Comparison of ENCODE assay signal across 17 cellular contexts in the genomic region with DNA sequence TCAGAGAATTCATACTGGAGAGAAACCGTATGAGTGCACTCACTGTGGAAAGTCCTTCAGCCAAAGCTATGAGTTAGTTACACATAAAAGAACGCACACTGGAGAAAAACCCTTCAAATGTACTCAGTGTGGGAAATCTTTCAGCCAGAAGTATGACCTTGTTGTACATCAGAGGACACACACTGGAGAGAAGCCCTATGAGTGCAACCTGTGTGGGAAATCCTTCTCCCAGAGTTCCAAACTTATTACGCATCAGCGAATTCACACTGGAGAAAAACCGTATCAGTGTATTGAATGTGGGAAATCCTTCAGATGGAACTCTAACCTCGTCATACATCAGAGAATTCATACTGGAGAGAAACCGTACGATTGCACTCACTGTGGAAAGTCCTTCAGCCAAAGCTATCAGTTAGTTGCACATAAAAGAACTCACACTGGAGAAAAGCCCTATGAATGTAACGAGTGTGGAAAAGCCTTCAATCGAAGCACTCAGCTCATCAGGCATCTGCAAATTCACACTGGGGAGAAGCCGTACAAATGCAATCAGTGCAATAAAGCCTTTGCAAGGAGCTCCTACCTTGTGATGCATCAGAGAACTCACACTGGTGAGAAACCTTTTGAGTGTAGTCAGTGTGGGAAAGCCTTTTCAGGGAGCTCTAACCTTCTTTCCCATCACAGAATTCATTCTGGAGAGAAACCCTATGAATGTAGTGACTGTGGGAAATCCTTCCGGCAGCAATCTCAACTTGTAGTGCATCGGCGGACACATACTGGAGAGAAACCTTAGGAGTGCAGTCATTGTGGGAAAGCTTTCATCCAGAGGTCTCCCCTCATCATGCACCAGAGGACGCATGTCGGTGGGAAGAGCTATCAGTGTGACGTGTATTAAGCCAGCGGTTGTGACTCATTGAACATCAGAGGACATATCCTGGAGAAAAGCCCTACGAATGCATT. TPM values are rescaled to one million over a fixed set of nuclear protein-coding genes. Genes with fewer than 3 reads are reported as not detected.
A peak's percentile ranks its signal among the peaks of the same experiment; 100 is the strongest.
DNase-seq lines count a peak whose midpoint lies in the region; TF ChIP-seq lines count a peak whose summit lies in the region.
"Had no signal": no experiment of that assay in that cellular context is flagged by ENCODE, and none has a peak within 500 bp of the region (broad histone marks: within the 10 kb centered on the region; RNA-seq: fewer than 3 reads in every experiment).

No MANE protein-coding gene starts in this region.

- no peak overlapping the region for H2BK15ac ChIP-seq in neuronal stem cell (ENCODE audit: low read length)

- H3K14ac ChIP-seq in neuronal stem cell (ENCODE audit: low read length), result no peak overlapping the region

- peak overlapping the region; percentile 93 for H3K27ac Mint-ChIP-seq in progenitor cell of endocrine pancreas
- H3K27ac Mint-ChIP-seq: activated T-helper 1 cell treated with anti-CD3 and anti-CD28 coated beads, Interleukin-12 subunit alpha, Interleukin-12 subunit beta, Interleukin-2, Interleukin-4 antibody, amounts not matched to agents 30 ng/mL and 10 ng/mL and 1 ng/mL, durations not matched to agents 14 hours and 24 hours and 36 hours; T-cell had no signal

- peaks cover 87% of the 10 kb centered on the region for H3K36me3 Mint-ChIP-seq in progenitor cell of endocrine pancreas (ENCODE audit: insufficient read depth)

- H4K91ac ChIP-seq in neuronal stem cell (ENCODE audit: low read depth, low read length, poor library complexity), result no peak overlapping the region

- peaks cover 78 to 100% of the 10 kb centered on the region in 2 donors for H3K9me3 ChIP-seq in neuronal stem cell (replicated peaks in 1 of 2; ENCODE audit: control insufficient read depth in 2 of 2, insufficient read depth in 1 of 2, low read depth in 1 of 2, low read length in 2 of 2)

- no peak for TF ChIP-seq POLR2A in erythroblast (IDR thresholded peaks at IDR 0.05; ENCODE audit: low read length)

- WGBS in neuronal stem cell (ENCODE audit: extremely low coverage in 2 of 2, insufficient read length in 2 of 2, insufficient replicate concordance in 1 of 2), 2 donors, result no CpG with 5 or more reads among the region's 19 CpGs

- no peak overlapping the region for H2BK5ac ChIP-seq in neuronal stem cell (ENCODE audit: low read length)

- DNase-seq in DMS 273 (lab: John Stamatoyannopoulos, UW; ENCODE audit: unreplicated experiment) (peak; percentile 30), DMS 273 treated with DMSO at 0.1 percent for 48 hours (lab: John Stamatoyannopoulos, UW) (no peak), LHCN-M2 (ENCODE audit: low read depth) (peak; percentile 19), erythroblast (lab: John Stamatoyannopoulos, UW) (peak; percentile 41 to 49), progenitor cell of endocrine pancreas (ENCODE audit: low spot score, unreplicated experiment) (no peak), neuronal stem cell (ENCODE audit: low spot score) (no peak), hepatic stellate cell (ENCODE audit: low spot score) (no peak), COR-L47 (lab: John Stamatoyannopoulos, UW) (no peak)
- DNase-seq: activated CD4-positive, CD25-positive, alpha-beta regulatory T cell treated with anti-CD3 and anti-CD28 coated beads, Interleukin-2, amount 50 U/mL, for 72 hours; DMS153; NCI-H146; sigmoid colon; T-cell had no signal

- no peak for TF ChIP-seq CTCF in progenitor cell of endocrine pancreas (IDR thresholded peaks at IDR 0.05; ENCODE audit: unreplicated experiment)

- H3K27ac ChIP-seq in neuronal stem cell (replicated peaks; ENCODE audit: low read length), result no peak overlapping the region
- H3K27ac ChIP-seq: 22Rv1, breast epithelium, sigmoid colon, tibial nerve had no signal

- peaks cover 69 to 96% of the 10 kb centered on the region in 2 donors for H3K36me3 ChIP-seq in neuronal stem cell (replicated peaks in 1 of 2; ENCODE audit: control insufficient read depth in 2 of 2, insufficient read depth in 2 of 2, low read length in 2 of 2)

- H3K4me1 ChIP-seq in neuronal stem cell (ENCODE audit: control insufficient read depth in 2 of 2, insufficient read depth in 1 of 2, low read depth in 1 of 2, low read length in 2 of 2), result no peaks in the 10 kb centered on the region
- H3K4me1 ChIP-seq: breast epithelium, sigmoid colon, tibial nerve had no signal

- H2BK12ac ChIP-seq in neuronal stem cell (ENCODE audit: low read length), result no peak overlapping the region

- no peaks in the 10 kb centered on the region for H3K4me1 Mint-ChIP-seq in progenitor cell of endocrine pancreas (ENCODE audit: low read depth)
- H3K4me1 Mint-ChIP-seq: T-cell had no signal

- no peak overlapping the region for H2AK5ac ChIP-seq in neuronal stem cell (ENCODE audit: low read depth, low read length)

- peaks cover 55% of the 10 kb centered on the region for H3K9me3 Mint-ChIP-seq in progenitor cell of endocrine pancreas (ENCODE audit: low read depth)

- H2AFZ ChIP-seq in neuronal stem cell (ENCODE audit: low read length), result no peak overlapping the region

- no peak overlapping the region for H3K23ac ChIP-seq in neuronal stem cell (ENCODE audit: low read depth, low read length, poor library complexity)

- H3K4me2 ChIP-seq in neuronal stem cell (ENCODE audit: insufficient read depth, low read length, poor library complexity, severe bottlenecking), result no peak overlapping the region

- no peak overlapping the region for H3K4ac ChIP-seq in neuronal stem cell (ENCODE audit: low read length)

- no peaks in the 10 kb centered on the region for H3K27me3 ChIP-seq in neuronal stem cell (ENCODE audit: control insufficient read depth in 3 of 3, insufficient read depth in 3 of 3, low read depth in 1 of 3, low read length in 3 of 3)
- H3K27me3 ChIP-seq: breast epithelium, sigmoid colon, tibial nerve had no signal

- no peaks in the 10 kb centered on the region for H3K27me3 Mint-ChIP-seq in progenitor cell of endocrine pancreas
- H3K27me3 Mint-ChIP-seq: T-cell had no signal

- H3K4me3 ChIP-seq in neuronal stem cell (ENCODE audit: low read length in 2 of 2), result no peak overlapping the region
- H3K4me3 ChIP-seq: sigmoid colon, tibial nerve had no signal

- H3K18ac ChIP-seq in neuronal stem cell (ENCODE audit: low read length), result no peak overlapping the region

- H4K8ac ChIP-seq in neuronal stem cell (ENCODE audit: low read depth, low read length), result no peak overlapping the region

- H3K4me3 Mint-ChIP-seq in progenitor cell of endocrine pancreas (ENCODE audit: low read depth), result no peak overlapping the region
- H3K4me3 Mint-ChIP-seq: activated T-helper 1 cell treated with anti-CD3 and anti-CD28 coated beads, Interleukin-12 subunit alpha, Interleukin-12 subunit beta, Interleukin-2, Interleukin-4 antibody, amounts not matched to agents 30 ng/mL and 10 ng/mL and 1 ng/mL, durations not matched to agents 14 hours and 24 hours and 36 hours; T-cell had no signal

- no peak overlapping the region for H3K9ac ChIP-seq in neuronal stem cell (ENCODE audit: low read depth, low read length, poor library complexity)

- no peaks in the 10 kb centered on the region for H3K79me1 ChIP-seq in neuronal stem cell (ENCODE audit: low read depth, low read length)

- H2BK120ac ChIP-seq in neuronal stem cell (ENCODE audit: low read depth, low read length), result no peak overlapping the region

RNA-seq across cellular contexts. Expression of a gene that starts 16.5 kb away (rescaled TPM):
- 4.5 and 6.2 TPM in 2 replicates for total RNA-seq in LHCN-M2 (2014; rRNA removed)
- polyA plus RNA-seq in LHCN-M2 (2012), result 1.7 TPM
- total RNA-seq in progenitor cell of endocrine pancreas, result 18.1 and 18.2 TPM in 2 replicates
- 9.0 TPM for polyA plus RNA-seq in neuronal stem cell (2013, experiment 1 of 2)
- 10.0 TPM for polyA plus RNA-seq in neuronal stem cell (2013, experiment 2 of 2)

RNA-seq across cellular contexts. Expression of a gene that starts 33.5 kb away (rescaled TPM):
- total RNA-seq in LHCN-M2 (2014; rRNA removed) (43.8 and 49.2 TPM in 2 replicates), progenitor cell of endocrine pancreas (61.0 and 70.5 TPM in 2 replicates)
- 24.1 TPM for polyA plus RNA-seq in LHCN-M2 (2012)
- 47.7 TPM for polyA plus RNA-seq in neuronal stem cell (2013, experiment 1 of 2)
- 47.3 TPM for polyA plus RNA-seq in neuronal stem cell (2013, experiment 2 of 2)

RNA-seq across cellular contexts. Expression of a gene that starts 42.9 kb away (rescaled TPM):
- total RNA-seq in LHCN-M2 (2014; rRNA removed) (52.8 and 59.9 TPM in 2 replicates), progenitor cell of endocrine pancreas (41.3 and 46.2 TPM in 2 replicates)
- 43.6 TPM for polyA plus RNA-seq in LHCN-M2 (2012)
- polyA plus RNA-seq in neuronal stem cell (2013, experiment 1 of 2), result 33.2 TPM
- 32.1 TPM for polyA plus RNA-seq in neuronal stem cell (2013, experiment 2 of 2)

Comparison
In these comparisons a context has a peak if more than half of its experiments do, and no peak if none do; other contexts are left out.
1. DNase-seq: peak in DMS 273 (single experiment), LHCN-M2 (single experiment) and erythroblast (2 of 2); none in DMS 273 treated with DMSO at 0.1 percent for 48 hours (single experiment), progenitor cell of endocrine pancreas (single experiment), neuronal stem cell (single experiment), hepatic stellate cell (single experiment) and COR-L47 (single experiment).